In genomic region chr2:23940976-23941605, GRCh38 we compare ENCODE assay signal across 1 cellular context.
TF ChIP-seq lines count a peak whose summit lies in the region.

No MANE protein-coding gene starts in this region.

TF ChIP-seq in HepG2, 621 proteins besides CTCF, POLR2A, EP300 and RAD21 (continued from another document):
- TF ChIP-seq ZNF691 (CRISPR knock-in tag; IDR thresholded peaks at IDR 0.05; ENCODE audit: borderline replicate concordance, low read depth) (no peak), ZC3H13 (CRISPR knock-in tag; IDR thresholded peaks at IDR 0.05) (no peak)
